In the genomic region with DNA sequence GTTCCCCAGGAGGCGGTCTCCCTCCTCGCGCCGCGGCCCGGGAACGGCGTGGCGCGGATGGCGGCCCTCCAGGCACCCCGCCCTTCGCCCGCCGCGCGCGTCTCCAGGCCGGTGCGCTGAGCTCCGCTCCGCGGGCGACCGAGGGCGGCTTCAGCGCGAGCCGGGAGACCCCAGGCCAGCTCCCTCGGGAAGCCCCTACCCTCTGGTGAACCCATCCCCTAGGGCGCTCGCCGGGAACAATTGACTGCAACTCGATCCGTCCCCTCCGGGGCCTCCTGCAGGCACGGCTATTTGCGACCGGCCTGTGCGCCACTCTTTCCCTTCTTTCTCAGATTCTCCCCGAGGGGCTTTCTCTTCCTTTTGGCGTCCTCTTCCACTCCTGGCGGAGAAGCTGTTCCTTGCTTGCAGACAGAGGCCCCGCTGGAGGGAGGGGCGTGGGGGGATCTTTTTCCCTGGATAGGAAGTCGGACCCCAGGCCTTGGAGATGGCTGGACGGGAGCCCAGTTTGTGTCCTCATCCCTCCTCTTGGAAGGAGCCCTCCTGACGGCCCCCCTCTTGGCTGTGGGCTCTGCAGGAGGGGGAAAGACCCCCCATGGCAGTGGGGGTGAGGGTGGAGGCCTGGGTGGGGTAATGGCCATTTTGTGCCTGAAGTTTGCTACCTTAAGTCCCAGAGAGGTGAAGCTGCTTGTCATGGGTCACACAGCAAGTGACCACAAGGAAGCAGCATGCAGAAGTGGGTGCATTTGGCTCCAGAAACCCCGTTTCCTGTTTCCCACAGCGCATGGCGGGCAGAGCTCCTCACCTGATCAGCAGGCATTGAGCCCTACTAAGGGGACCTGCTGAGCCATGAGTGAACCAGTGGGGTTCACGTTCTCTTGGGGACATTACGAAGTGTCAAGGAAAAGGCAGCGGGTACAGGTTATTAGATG, we compare ENCODE assay signal across 8 cellular contexts. TPM values are rescaled to one million over a fixed set of nuclear protein-coding genes. Genes with fewer than 3 reads are reported as not detected.
DNase-seq lines count a peak whose midpoint lies in the region; ATAC-seq and TF ChIP-seq lines count a peak whose summit lies in the region.

No MANE protein-coding gene starts in this region.

- H3K4me3 ChIP-seq in A673 (ENCODE audit: low read depth, low read length, poor library complexity, severe bottlenecking), result peak overlapping the region; percentile 97
- H3K4me3 ChIP-seq in GM12864 (ENCODE audit: low read depth, low read length), result peak overlapping the region; percentile 65
- H3K4me3 ChIP-seq in Peyer's patch, result peak overlapping the region; percentile 46 to 61 (median 54)
- H3K4me3 ChIP-seq in duodenal mucosa (ENCODE audit: low read depth in 1 of 2, low read length in 2 of 2), result peak overlapping the region; percentile 51 to 62
- H3K4me3 ChIP-seq in muscle layer of colon (ENCODE audit: low read depth in 1 of 2, low read length in 2 of 2), result peak overlapping the region; percentile 40 to 61

- H3K9ac ChIP-seq in duodenal mucosa (ENCODE audit: low read depth in 1 of 2, low read length in 2 of 2) (peak overlapping the region in 1 of 2 donors; percentile 51), muscle layer of colon (ENCODE audit: low read length) (no peak overlapping the region)

- no peaks in the 10 kb centered on the region for H3K36me3 ChIP-seq in A673 (ENCODE audit: insufficient read depth, low read length, poor library complexity, severe bottlenecking)
- H3K36me3 ChIP-seq in Peyer's patch, result no peaks in the 10 kb centered on the region
- H3K36me3 ChIP-seq in duodenal mucosa (ENCODE audit: control insufficient read depth in 1 of 2, insufficient read depth in 2 of 2, low read length in 2 of 2), result no peaks in the 10 kb centered on the region
- H3K36me3 ChIP-seq in muscle layer of colon (ENCODE audit: insufficient read depth, low read length), result no peaks in the 10 kb centered on the region

- H3K27ac ChIP-seq in A673 (ENCODE audit: low read depth, low read length, poor library complexity, severe bottlenecking), result peak overlapping the region; percentile 85
- peak overlapping the region in 3 of 4 donors; percentile 58 to 63 (median 61) for H3K27ac ChIP-seq in Peyer's patch
- H3K27ac ChIP-seq in duodenal mucosa (ENCODE audit: low read depth, low read length), result no peak overlapping the region
- H3K27ac ChIP-seq in muscle layer of colon (ENCODE audit: low read depth, low read length), result peak overlapping the region; percentile 68

- BruUV-seq in A673 (replicated peaks; lab: Mats Ljungman, UMichigan), result TSS peak; percentile 51

- H3K9me3 ChIP-seq in A673 (ENCODE audit: low read depth, low read length, poor library complexity, severe bottlenecking), result no peaks in the 10 kb centered on the region
- H3K9me3 ChIP-seq in Peyer's patch, result no peaks in the 10 kb centered on the region
- no peaks in the 10 kb centered on the region for H3K9me3 ChIP-seq in duodenal mucosa (ENCODE audit: control insufficient read depth in 1 of 2, low read length in 2 of 2)
- H3K9me3 ChIP-seq in muscle layer of colon (ENCODE audit: low read length), result no peaks in the 10 kb centered on the region

- TF ChIP-seq POLR2A in Peyer's patch (IDR thresholded peaks at IDR 0.05), result no peak

- intact Hi-C loops in A673 (cut with micrococcal nuclease; ENCODE audit: unreplicated experiment), result no loop called here

- POLR2A ChIA-PET in A673 (lab: Charles Lee; ENCODE audit: low non-redundant PET), result interaction anchor here (1.0 kb wide), 1 partner anchor 39 kb away, joined by 3 read pairs; no protein-coding TSS in a partner anchor

- H3K4me1 ChIP-seq in A673 (ENCODE audit: insufficient read depth, low read length, poor library complexity, severe bottlenecking) (peaks cover 41% of the 10 kb centered on the region), Peyer's patch (peaks cover 6 to 65% (median 26%) of the 10 kb centered on the region in 4 donors), duodenal mucosa (ENCODE audit: control insufficient read depth in 1 of 2, insufficient read depth in 2 of 2, low read length in 2 of 2) (peaks cover 8 to 37% of the 10 kb centered on the region in 2 donors), muscle layer of colon (ENCODE audit: insufficient read depth, low read length) (peaks cover 24% of the 10 kb centered on the region)

- TF ChIP-seq CTCF in A673 (conservative IDR thresholded peaks at IDR 0.05; ENCODE audit: low read depth, low read length) (no peak), GM12864 (IDR thresholded peaks at IDR 0.05; ENCODE audit: low read depth, low read length, missing control alignments) (no peak), Peyer's patch (IDR thresholded peaks at IDR 0.05) (no peak)

- peak; percentile 80 for DNase-seq in A673 (ENCODE audit: low spot score)
- no peak for DNase-seq in GM12864 (ENCODE audit: low read depth)
- peak in 1 of 3 donors; percentile 47 for DNase-seq in Peyer's patch
- DNase-seq in NCI-H774 (lab: John Stamatoyannopoulos, UW), result no peak

- CTCF ChIA-PET in A673 (lab: Charles Lee), result interaction anchor here (1.3 kb wide), 1 partner anchor 100 kb away, joined by 6 read pairs; no protein-coding TSS in a partner anchor

- H3K27me3 ChIP-seq in A673 (replicated peaks; ENCODE audit: insufficient read depth, low read depth, low read length, poor library complexity) (no peaks in the 10 kb centered on the region), Peyer's patch (peaks cover 0 to 21% of the 10 kb centered on the region in 2 donors), duodenal mucosa (ENCODE audit: control insufficient read depth in 1 of 2, insufficient read depth in 2 of 2, low read length in 2 of 2) (peaks cover 37 to 40% of the 10 kb centered on the region in 2 donors), muscle layer of colon (ENCODE audit: control insufficient read depth in 1 of 2, insufficient read depth in 2 of 2, low read length in 2 of 2) (peaks cover 0 to 24% of the 10 kb centered on the region in 2 donors)

- no peak for ATAC-seq in GM21786 (IDR thresholded peaks at IDR 0.05; ENCODE audit: unreplicated experiment)
- no peak for ATAC-seq in GM19463 (IDR thresholded peaks at IDR 0.05; ENCODE audit: unreplicated experiment)

RNA-seq across cellular contexts. Expression of a gene that starts 2.3 kb away (rescaled TPM):
- total RNA-seq in A673 (2021) (475 and 479 TPM in 2 replicates), Peyer's patch (10 to 100 TPM in 1 of 4 donors, 1 to 10 TPM in 3; 2.1 to 22.3 (median 5.9) TPM)

Comparison
In these comparisons a context has a peak if more than half of its experiments do, and no peak if none do; other contexts are left out.
1. RNA of a gene that starts 2.3 kb away (total RNA-seq): 475 to 479 TPM in A673; 2.1 to 22.3 TPM in Peyer's patch; every median in the first group is over 10 times any median in the second.
2. Peak in every context shown above with its lines, with median percentiles within 50 percentile points of each other: H3K4me3 ChIP-seq.